1 cellular context compared by ENCODE assay signal in genomic region chr10:32985341-32985764, GRCh38.
TF ChIP-seq lines count a peak whose summit lies in the region.

No MANE protein-coding gene starts in this region.

TF ChIP-seq in H1, 55 proteins besides CTCF, POLR2A, EP300 and RAD21:
- no peak for TF ChIP-seq HDAC2 (IDR thresholded peaks at IDR 0.05; ENCODE audit: borderline replicate concordance in 1 of 2, low read depth in 2 of 2, low read length in 2 of 2)
- no peak for TF ChIP-seq EGR1 (IDR thresholded peaks at IDR 0.05; ENCODE audit: borderline replicate concordance, low read depth, low read length)
- no peak for TF ChIP-seq RFX5 (IDR thresholded peaks at IDR 0.05; ENCODE audit: borderline replicate concordance, low read depth, low read length)
- no peak for TF ChIP-seq HDAC6 (IDR thresholded peaks at IDR 0.05; ENCODE audit: low read depth, low read length)
- no peak for TF ChIP-seq CBX5 (IDR thresholded peaks at IDR 0.05; ENCODE audit: low read depth, low read length)
- TF ChIP-seq MAX (IDR thresholded peaks at IDR 0.05), result no peak
- TF ChIP-seq KDM1A (IDR thresholded peaks at IDR 0.05; ENCODE audit: borderline replicate concordance, low read length), result no peak
- no peak for TF ChIP-seq SUZ12 (IDR thresholded peaks at IDR 0.05; ENCODE audit: low read length)
- no peak for TF ChIP-seq RNF2 (IDR thresholded peaks at IDR 0.05; ENCODE audit: borderline replicate concordance, low read depth, low read length, missing control alignments, poor library complexity, severe bottlenecking)
